Comparison of ENCODE assay signal across 8 cellular contexts in the genomic region with DNA sequence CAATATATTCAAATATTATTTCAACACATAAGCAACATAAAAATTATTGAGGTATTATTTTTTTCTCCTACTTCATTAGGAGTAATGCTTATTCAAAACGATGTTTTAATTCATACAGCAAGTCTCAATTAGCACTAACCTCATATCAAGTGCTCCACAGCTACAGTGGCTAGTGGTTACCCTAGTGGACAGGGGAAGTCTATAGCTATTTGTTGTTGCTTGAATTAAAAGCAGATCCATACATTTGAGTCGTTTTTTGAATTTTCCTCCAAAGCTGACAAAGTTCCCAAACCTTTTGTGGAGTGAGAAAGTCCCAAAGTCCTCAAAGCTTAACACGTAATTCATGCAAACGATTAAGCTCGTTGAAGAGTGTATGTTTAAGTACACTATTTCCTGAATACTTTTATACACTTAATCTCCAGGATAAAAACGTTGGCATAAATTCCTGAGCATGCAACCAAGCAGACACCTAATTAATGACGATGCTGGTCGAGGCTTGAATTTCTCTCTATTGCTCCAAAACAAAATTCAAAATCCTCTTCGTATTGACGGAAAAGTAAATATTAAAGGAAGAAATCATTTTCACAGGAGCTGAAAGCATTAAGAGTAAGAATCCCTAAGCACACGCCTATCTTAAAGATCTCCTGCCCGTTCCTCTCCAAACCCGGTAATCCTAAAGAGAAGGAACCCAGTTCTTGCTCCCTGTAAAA. TPM values are rescaled to one million over a fixed set of nuclear protein-coding genes. Genes with fewer than 3 reads are reported as not detected.
DNase-seq lines count a peak whose midpoint lies in the region; ATAC-seq and TF ChIP-seq lines count a peak whose summit lies in the region.

No MANE protein-coding gene starts in this region.

- no peak for DNase-seq in CD8-positive, alpha-beta memory T cell
- no peak for DNase-seq in MG63
- DNase-seq in MCF 10A (ENCODE audit: unreplicated experiment) = peak; percentile 24
- no peak for DNase-seq in NCI-H2081 (lab: John Stamatoyannopoulos, UW)
- DNase-seq in NCI-H1694 treated with DMSO at 0.1 percent for 48 hours (lab: John Stamatoyannopoulos, UW) = no peak

- no peaks in the 10 kb centered on the region for H3K27me3 ChIP-seq in CD8-positive, alpha-beta memory T cell (ENCODE audit: insufficient read depth, low read length, poor library complexity, severe bottlenecking)
- H3K27me3 ChIP-seq in MG63 = no peaks in the 10 kb centered on the region

- H3K4me3 Mint-ChIP-seq in CD8-positive, alpha-beta memory T cell = peak overlapping the region; percentile 91 to 99 (median 94)
- peak overlapping the region; percentile 88 for H3K4me3 Mint-ChIP-seq in MCF 10A (ENCODE audit: unreplicated experiment)

- peak overlapping the region; percentile 83 to 99 (median 97) for H3K27ac Mint-ChIP-seq in CD8-positive, alpha-beta memory T cell
- peak overlapping the region; percentile 86 for H3K27ac Mint-ChIP-seq in MCF 10A (ENCODE audit: low read depth, unreplicated experiment)

- no peaks in the 10 kb centered on the region for H3K9me3 Mint-ChIP-seq in CD8-positive, alpha-beta memory T cell
- H3K9me3 Mint-ChIP-seq in MCF 10A (ENCODE audit: unreplicated experiment) = no peaks in the 10 kb centered on the region

- H3K27ac ChIP-seq in CD8-positive, alpha-beta memory T cell (ENCODE audit: low read depth, low read length) = peak overlapping the region; percentile 94
- no peak overlapping the region for H3K27ac ChIP-seq in mesodermal cell (ENCODE audit: low read depth, low read length, severe bottlenecking)

- H3K4me3 ChIP-seq in CD8-positive, alpha-beta memory T cell (ENCODE audit: low read length) = peak overlapping the region; percentile 95
- peak overlapping the region; percentile 78 for H3K4me3 ChIP-seq in MG63
- H3K4me3 ChIP-seq in mesodermal cell (ENCODE audit: extremely low read depth, insufficient read depth, low read length, poor library complexity, severe bottlenecking) = peak overlapping the region; percentile 79

- TF ChIP-seq CTCF in MCF 10A (IDR thresholded peaks at IDR 0.05; ENCODE audit: unreplicated experiment) = no peak

- no peaks in the 10 kb centered on the region for H3K9me3 ChIP-seq in CD8-positive, alpha-beta memory T cell (ENCODE audit: low read length)
- H3K9me3 ChIP-seq in MG63 (no peaks in the 10 kb centered on the region), mesodermal cell (ENCODE audit: control insufficient read depth, low read length) (no peaks in the 10 kb centered on the region)

- 0 to 55% methylated on average over 1 to 6 of the region's 13 CpGs for WGBS in mesodermal cell (ENCODE audit: insufficient coverage in 2 of 2), 2 experiments

- TSS peak; percentile 45 for BruUV-seq in MCF 10A (replicated peaks; lab: Mats Ljungman, UMichigan)

- H3K4me1 Mint-ChIP-seq in CD8-positive, alpha-beta memory T cell = peaks cover 45 to 77% (median 66%) of the 10 kb centered on the region in 3 donors
- peaks cover 26% of the 10 kb centered on the region for H3K4me1 Mint-ChIP-seq in MCF 10A (ENCODE audit: insufficient read depth, unreplicated experiment)

- H3K4me1 ChIP-seq in CD8-positive, alpha-beta memory T cell (ENCODE audit: insufficient read depth, low read length) = peaks cover 22% of the 10 kb centered on the region
- H3K4me1 ChIP-seq in mesodermal cell (ENCODE audit: control insufficient read depth, insufficient read depth, low read length, poor library complexity, severe bottlenecking) = no peaks in the 10 kb centered on the region

- CTCF ChIA-PET in CD8-positive, alpha-beta memory T cell (lab: Charles Lee) = interaction anchor here (1.1 to 4.4 kb wide), 4 partner anchors 15 to 212 kb away, joined by 3 to 45 read pairs (median 4); no protein-coding TSS in a partner anchor
- CTCF ChIA-PET in MCF 10A (lab: Yijun Ruan, JAX) = interaction anchor here (0.5 to 2.7 kb wide), 14 partner anchors 9 to 1475 kb away, joined by 3 to 19 read pairs (median 3); no protein-coding TSS in a partner anchor

- peaks cover 0 to 23% (median 5%) of the 10 kb centered on the region in 3 donors for H3K36me3 Mint-ChIP-seq in CD8-positive, alpha-beta memory T cell
- no peaks in the 10 kb centered on the region for H3K36me3 Mint-ChIP-seq in MCF 10A (ENCODE audit: insufficient read depth, unreplicated experiment)

- ATAC-seq in GM18861 (IDR thresholded peaks at IDR 0.05; ENCODE audit: unreplicated experiment) = no peak
- ATAC-seq in HG03460 (IDR thresholded peaks at IDR 0.05; ENCODE audit: unreplicated experiment) = no peak

- H3K27me3 Mint-ChIP-seq in CD8-positive, alpha-beta memory T cell = no peaks in the 10 kb centered on the region
- H3K27me3 Mint-ChIP-seq in MCF 10A (ENCODE audit: insufficient read depth, unreplicated experiment) = no peaks in the 10 kb centered on the region

- intact Hi-C loops in MCF 10A (cut with micrococcal nuclease) = no loop called here

- POLR2A ChIA-PET in CD8-positive, alpha-beta memory T cell (lab: Charles Lee) = interaction anchor here (0.7 kb wide), 1 partner anchor 14 kb away, joined by 3 read pairs; no protein-coding TSS in a partner anchor
- POLR2A ChIA-PET in MCF 10A (lab: Yijun Ruan, JAX) = interaction anchor here (0.7 to 2.6 kb wide), 17 partner anchors 8 to 249 kb away, joined by 3 to 20 read pairs (median 5); no protein-coding TSS in a partner anchor

- no peaks in the 10 kb centered on the region for H3K36me3 ChIP-seq in CD8-positive, alpha-beta memory T cell (ENCODE audit: insufficient read depth, low read length)
- H3K36me3 ChIP-seq in MG63 = no peaks in the 10 kb centered on the region
- H3K36me3 ChIP-seq in mesodermal cell (ENCODE audit: control insufficient read depth, insufficient read depth, low read length) = no peaks in the 10 kb centered on the region

RNA-seq across cellular contexts. Expression of gene VPS13C, which starts 1.0 kb away (rescaled TPM):
- 10 to 100 TPM; 42.5 to 42.9 TPM for total RNA-seq in CD8-positive, alpha-beta memory T cell
- 15.8 TPM for polyA plus RNA-seq in CD8-positive, alpha-beta memory T cell
- 7.9 and 13.0 TPM in 2 replicates for total RNA-seq in MG63 (2014; rRNA removed; shearing (Covaris generic); ENCODE audit: low replicate concordance)
- total RNA-seq in MCF 10A (2022) = 47.4 and 58.7 TPM in 2 replicates
- 9.7 TPM for polyA plus RNA-seq in mesodermal cell (2013, experiment 1 of 2)
- 10.1 TPM for polyA plus RNA-seq in mesodermal cell (2013, experiment 2 of 2)

RNA-seq across cellular contexts. Expression of gene C2CD4A, which starts 7.5 kb away (rescaled TPM):
- under 1 TPM; 0.09 to 0.13 TPM for total RNA-seq in CD8-positive, alpha-beta memory T cell
- not detected for polyA plus RNA-seq in CD8-positive, alpha-beta memory T cell
- not detected in 2 replicates for total RNA-seq in MG63 (2014; rRNA removed; shearing (Covaris generic); ENCODE audit: low replicate concordance)
- 0.16 TPM in 1 of 2 replicates, not detected in the other for total RNA-seq in MCF 10A (2022)
- polyA plus RNA-seq in mesodermal cell (2013, experiment 1 of 2) = not detected
- polyA plus RNA-seq in mesodermal cell (2013, experiment 2 of 2) = not detected
